In the genomic region with DNA sequence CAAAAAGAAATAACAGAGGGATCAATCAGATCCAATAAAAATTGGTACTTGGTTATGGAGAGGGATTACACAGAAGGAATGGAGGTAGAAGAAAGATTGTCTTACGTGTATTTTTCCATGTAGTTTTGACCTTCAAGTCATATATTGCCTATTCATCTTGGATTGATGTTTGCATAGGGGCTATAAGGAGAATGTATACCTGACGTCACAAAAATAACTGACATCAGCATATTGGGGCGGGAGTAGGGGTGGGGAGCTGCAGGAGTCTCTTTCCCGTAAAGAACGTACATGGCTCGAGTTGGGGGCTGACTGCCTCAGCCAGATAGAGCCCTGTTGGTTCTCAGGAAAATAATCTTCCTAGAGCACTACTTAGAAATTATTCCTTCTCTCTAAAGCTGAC, we compare ENCODE assay signal across 2 cellular contexts.
TF ChIP-seq lines count a peak whose summit lies in the region.

No MANE protein-coding gene starts in this region.

TF ChIP-seq in A549, 52 proteins besides CTCF, POLR2A, EP300 and RAD21 (continued from another document):
- TF ChIP-seq, protein P1, sequence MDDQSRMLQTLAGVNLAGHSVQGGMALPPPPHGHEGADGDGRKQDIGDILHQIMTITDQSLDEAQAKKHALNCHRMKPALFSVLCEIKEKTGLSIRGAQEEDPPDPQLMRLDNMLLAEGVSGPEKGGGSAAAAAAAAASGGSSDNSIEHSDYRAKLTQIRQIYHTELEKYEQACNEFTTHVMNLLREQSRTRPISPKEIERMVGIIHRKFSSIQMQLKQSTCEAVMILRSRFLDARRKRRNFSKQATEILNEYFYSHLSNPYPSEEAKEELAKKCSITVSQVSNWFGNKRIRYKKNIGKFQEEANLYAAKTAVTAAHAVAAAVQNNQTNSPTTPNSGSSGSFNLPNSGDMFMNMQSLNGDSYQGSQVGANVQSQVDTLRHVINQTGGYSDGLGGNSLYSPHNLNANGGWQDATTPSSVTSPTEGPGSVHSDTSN (IDR thresholded peaks at IDR 0.05): no peak
- TF ChIP-seq HDAC2 (IDR thresholded peaks at IDR 0.05) (no peak), CBX8 (IDR thresholded peaks at IDR 0.05) (no peak)
- TF ChIP-seq, protein P2, sequence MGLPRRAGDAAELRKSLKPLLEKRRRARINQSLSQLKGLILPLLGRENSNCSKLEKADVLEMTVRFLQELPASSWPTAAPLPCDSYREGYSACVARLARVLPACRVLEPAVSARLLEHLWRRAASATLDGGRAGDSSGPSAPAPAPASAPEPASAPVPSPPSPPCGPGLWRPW (IDR thresholded peaks at IDR 0.05): no peak

TF ChIP-seq in liver, 16 proteins besides CTCF, POLR2A, EP300 and RAD21 (continued from another document):
- TF ChIP-seq SP1 (IDR thresholded peaks at IDR 0.05) (no peak), HNF4A (conservative IDR thresholded peaks at IDR 0.05) (no peak), YY1 (IDR thresholded peaks at IDR 0.05) (no peak), ATF3 (IDR thresholded peaks at IDR 0.05) (no peak), JUND (IDR thresholded peaks at IDR 0.05) (no peak), NR2F2 (IDR thresholded peaks at IDR 0.05) (no peak), HNF4G (IDR thresholded peaks at IDR 0.05) (no peak), GABPA (IDR thresholded peaks at IDR 0.05 in 1 of 2, conservative IDR thresholded peaks at IDR 0.05 in 1 of 2) (no peak), EGR1 (IDR thresholded peaks at IDR 0.05; ENCODE audit: low read depth in 2 of 2) (no peak)
